ENCODE assay signal across 18 cellular contexts in the genomic region with DNA sequence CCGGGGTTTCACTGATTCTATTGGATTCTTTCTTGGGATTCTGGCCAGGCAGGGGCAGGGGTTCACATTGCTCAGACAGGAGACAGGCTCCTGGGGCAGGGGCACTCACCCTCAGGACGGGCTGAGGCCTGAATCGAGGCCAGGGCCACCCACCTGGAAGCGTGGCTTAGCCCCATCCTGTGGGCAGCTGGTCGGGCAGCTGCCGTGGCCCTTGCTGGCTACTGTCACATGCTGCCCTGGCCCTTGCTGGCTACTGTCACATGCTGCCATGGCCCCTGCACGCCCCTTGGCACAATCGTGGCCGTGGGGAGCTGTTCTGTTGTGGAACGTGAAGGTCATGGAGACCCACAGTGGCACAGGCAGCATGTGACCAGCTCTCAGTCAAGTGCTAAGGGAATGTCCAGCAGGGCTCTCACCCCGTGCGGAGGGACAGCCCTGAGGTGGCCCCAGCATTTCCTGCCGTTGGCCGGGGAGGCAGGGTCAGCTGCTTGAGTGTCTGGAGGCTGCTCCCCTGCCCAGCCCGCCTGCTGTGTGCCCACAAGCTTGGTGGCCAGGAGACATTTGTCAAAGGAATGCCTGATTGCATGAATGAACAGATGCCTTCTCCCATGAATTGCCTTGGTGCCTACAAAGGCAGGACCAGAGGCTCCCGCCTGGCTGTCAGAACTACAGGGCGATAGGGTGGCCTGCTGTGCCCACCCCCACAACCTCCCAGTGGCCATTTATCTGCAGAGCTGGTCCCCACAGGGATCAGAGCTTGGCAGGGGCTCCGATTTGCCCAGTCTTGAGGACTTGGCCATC.
"Had no signal": no experiment of that assay in that cellular context is flagged by ENCODE, and none has a peak within 500 bp of the region (broad histone marks: within the 10 kb centered on the region; RNA-seq: fewer than 3 reads in every experiment).

No MANE protein-coding gene starts in this region.

- DNase-seq: activated CD4-positive, alpha-beta memory T cell treated with anti-CD3 and anti-CD28 coated beads for 36 hours; activated effector memory CD4-positive, alpha-beta T cell treated with anti-CD3 and anti-CD28 coated beads, Interleukin-2, amount 50 U/mL, for 16 hours; activated naive CD4-positive, alpha-beta T cell treated with anti-CD3 and anti-CD28 coated beads, Interleukin-2, amount 10 ng/mL, durations not matched to agents 7 days and 5 days; activated T-cell treated with anti-CD3 and anti-CD28 coated beads, Interleukin-2, amount 50 U/mL, for 72 hours; amygdala; cortex of kidney; kidney glomerular epithelial cell; naive thymus-derived CD8-positive, alpha-beta T cell; spleen; stimulated activated CD4-positive, alpha-beta T cell treated with anti-CD3 and anti-CD28 coated beads, Interleukin-4, amount 100 ng/mL, for 24 hours; stimulated activated naive CD4-positive, alpha-beta T cell treated with Interleukin-2 at 50 U/mL for 16 hours; T1000 had no signal

- ATAC-seq: activated T-cell treated with anti-CD3 and anti-CD28 coated beads, Interleukin-2, amount 50 U/mL, for 72 hours; naive thymus-derived CD8-positive, alpha-beta T cell; WTC11 had no signal

- H3K9ac ChIP-seq: neural progenitor cell had no signal

- H3K36me3 ChIP-seq: neural progenitor cell, spleen, thoracic aorta, upper lobe of left lung had no signal

- H3K9me3 ChIP-seq: spleen, thoracic aorta, upper lobe of left lung had no signal

- H3K36me3 Mint-ChIP-seq: activated CD4-positive, alpha-beta memory T cell treated with anti-CD3 and anti-CD28 coated beads for 36 hours; activated naive CD4-positive, alpha-beta T cell treated with anti-CD3 and anti-CD28 coated beads, Interleukin-2, amount 10 ng/mL, durations not matched to agents 7 days and 5 days; neural progenitor cell; WTC11 had no signal

- H3K4me3 Mint-ChIP-seq: activated CD4-positive, alpha-beta memory T cell treated with anti-CD3 and anti-CD28 coated beads for 36 hours; activated naive CD4-positive, alpha-beta T cell treated with anti-CD3 and anti-CD28 coated beads, Interleukin-2, amount 10 ng/mL, durations not matched to agents 7 days and 5 days; activated T-cell treated with anti-CD3 and anti-CD28 coated beads, Interleukin-2, amount 50 U/mL, for 72 hours; WTC11 had no signal

- H3K9me3 Mint-ChIP-seq: activated CD4-positive, alpha-beta memory T cell treated with anti-CD3 and anti-CD28 coated beads for 36 hours; activated naive CD4-positive, alpha-beta T cell treated with anti-CD3 and anti-CD28 coated beads, Interleukin-2, amount 10 ng/mL, durations not matched to agents 7 days and 5 days; activated T-cell treated with anti-CD3 and anti-CD28 coated beads, Interleukin-2, amount 50 U/mL, for 72 hours; naive thymus-derived CD8-positive, alpha-beta T cell; neural progenitor cell; WTC11 had no signal

- H3K27ac Mint-ChIP-seq: activated CD4-positive, alpha-beta memory T cell treated with anti-CD3 and anti-CD28 coated beads for 36 hours; activated naive CD4-positive, alpha-beta T cell treated with anti-CD3 and anti-CD28 coated beads, Interleukin-2, amount 10 ng/mL, durations not matched to agents 7 days and 5 days; activated T-cell treated with anti-CD3 and anti-CD28 coated beads, Interleukin-2, amount 50 U/mL, for 72 hours; neural progenitor cell; WTC11 had no signal

- H2AFZ ChIP-seq: hepatocyte, neural progenitor cell had no signal

- H3K4me2 ChIP-seq: hepatocyte, neural progenitor cell had no signal

- H3K27ac ChIP-seq: hepatocyte, neural progenitor cell, spleen, thoracic aorta, upper lobe of left lung had no signal

- H3K4me3 ChIP-seq: hepatocyte, lung, neural progenitor cell, spleen, thoracic aorta, upper lobe of left lung had no signal

- H3K79me2 ChIP-seq: hepatocyte had no signal
